Comparison of ENCODE assay signal across 14 cellular contexts in genomic region chr16:66359012-66359411, GRCh38. TPM values are rescaled to one million over a fixed set of nuclear protein-coding genes. Genes with fewer than 3 reads are reported as not detected.
DNase-seq lines count a peak whose midpoint lies in the region; ATAC-seq, FAIRE-seq and TF ChIP-seq lines count a peak whose summit lies in the region.
"Had no signal": no experiment of that assay in that cellular context is flagged by ENCODE, and none has a peak within 500 bp of the region (broad histone marks: within the 10 kb centered on the region; RNA-seq: fewer than 3 reads in every experiment).

No MANE protein-coding gene starts in this region.

- no peak for FAIRE-seq in GM12891 (lab: Jason Lieb, UNC)

- H2BK5ac ChIP-seq in IMR-90 (ENCODE audit: low read depth, low read length, poor library complexity, severe bottlenecking) = no peak overlapping the region

- H4K20me1 ChIP-seq in IMR-90 (ENCODE audit: insufficient read depth, low read length) = no peaks in the 10 kb centered on the region

- no peak overlapping the region for H3K14ac ChIP-seq in IMR-90 (replicated peaks; ENCODE audit: low read depth, low read length)

- H3K56ac ChIP-seq in IMR-90 (ENCODE audit: extremely low read depth, insufficient read depth, low read length) = no peak overlapping the region; the same call in 1 of the 2 replicates

- TF ChIP-seq POLR2A in IMR-90 (IDR thresholded peaks at IDR 0.05; ENCODE audit: low read depth, low read length) (no peak), breast epithelium (IDR thresholded peaks at IDR 0.05) (no peak), GM12891 (IDR thresholded peaks at IDR 0.05; ENCODE audit: low read depth, low read length) (no peak)

- H3K23ac ChIP-seq in IMR-90 (ENCODE audit: low read depth, low read length) = no peak overlapping the region

- no peaks in the 10 kb centered on the region for H3K9me1 ChIP-seq in IMR-90 (ENCODE audit: insufficient read depth, low read length)

- no peak overlapping the region for H2AFZ ChIP-seq in IMR-90 (replicated peaks; ENCODE audit: low read length, poor library complexity)

- TF ChIP-seq RAD21 in IMR-90 (IDR thresholded peaks at IDR 0.05; ENCODE audit: low read length) = no peak

- H3K36me3 ChIP-seq in IMR-90 (ENCODE audit: control insufficient read depth, insufficient read depth, low read length) = no peaks in the 10 kb centered on the region
- H3K36me3 ChIP-seq in breast epithelium = no peaks in the 10 kb centered on the region
- no peaks in the 10 kb centered on the region for H3K36me3 ChIP-seq in left lung

- no peak overlapping the region for H3K9ac ChIP-seq in IMR-90 (ENCODE audit: low read depth, low read length)

- no peak overlapping the region for H4K5ac ChIP-seq in IMR-90 (ENCODE audit: low read depth, low read length)

- H2BK15ac ChIP-seq in IMR-90 (ENCODE audit: low read depth, low read length) = no peak overlapping the region

- no peaks in the 10 kb centered on the region for H3K9me3 ChIP-seq in IMR-90 (ENCODE audit: control insufficient read depth, insufficient read depth, low read length)
- no peaks in the 10 kb centered on the region for H3K9me3 ChIP-seq in breast epithelium
- H3K9me3 ChIP-seq in left lung = no peaks in the 10 kb centered on the region

- in situ Hi-C loops in IMR-90 (cut with MboI; ENCODE audit: low sequenced_read_pairs) = no loop called here

- no peak for ATAC-seq in IMR-90 (ENCODE audit: low read depth)
- peak; percentile 60 for ATAC-seq in left lung
- ATAC-seq in GM18870 (IDR thresholded peaks at IDR 0.05; ENCODE audit: unreplicated experiment) = no peak
- ATAC-seq in HG02981 (IDR thresholded peaks at IDR 0.05; ENCODE audit: unreplicated experiment) = no peak
- ATAC-seq: natural killer cell had no signal

- TF ChIP-seq CTCF in AG10803 (conservative IDR thresholded peaks at IDR 0.05; ENCODE audit: low read length) (no peak), IMR-90 (conservative IDR thresholded peaks at IDR 0.05; ENCODE audit: low read depth, low read length) (no peak), breast epithelium (IDR thresholded peaks at IDR 0.05) (no peak), left lung (IDR thresholded peaks at IDR 0.05) (no peak), GM10248 (IDR thresholded peaks at IDR 0.05; ENCODE audit: control extremely low read depth, extremely low read depth, low read depth, missing control alignments) (no peak)

- no peak overlapping the region for H3K4me3 ChIP-seq in AG10803 (ENCODE audit: low read length)
- H3K4me3 ChIP-seq in IMR-90 (ENCODE audit: insufficient read depth, low read depth, low read length) = no peak overlapping the region
- no peak overlapping the region for H3K4me3 ChIP-seq in breast epithelium
- no peak overlapping the region for H3K4me3 ChIP-seq in left lung

- CTCF ChIA-PET in IMR-90 (lab: Yijun Ruan, JAX) = no interaction called here
- CTCF ChIA-PET in GM10248 (lab: Yijun Ruan, JAX) = interaction anchor here (0.6 to 9.2 kb wide), 7 partner anchors 9 to 230 kb away, joined by 3 to 134 read pairs (median 4); no protein-coding TSS in a partner anchor

- POLR2A ChIA-PET in IMR-90 (lab: Charles Lee; ENCODE audit: unreplicated experiment) = no interaction called here
- POLR2A ChIA-PET in GM10248 (lab: Yijun Ruan, JAX) = no interaction called here

- no peak overlapping the region for H3K27ac ChIP-seq in IMR-90 (ENCODE audit: insufficient read depth, low read length)
- H3K27ac ChIP-seq in breast epithelium = peak overlapping the region; percentile 40 to 74
- H3K27ac ChIP-seq in left lung = peak overlapping the region; percentile 39 to 74

- no peak overlapping the region for H4K91ac ChIP-seq in IMR-90 (ENCODE audit: insufficient read depth, low read depth, low read length)

- no TSS peak for BruUV-seq in IMR-90 (replicated peaks; lab: Mats Ljungman, UMichigan)

- H3K79me1 ChIP-seq in IMR-90 (ENCODE audit: low read depth in 1 of 2, low read length in 2 of 2) = no peaks in the 10 kb centered on the region

- no peak overlapping the region for H3K4me2 ChIP-seq in IMR-90 (ENCODE audit: low read depth, low read length)

- WGBS in IMR-90 (ENCODE audit: extremely low coverage in 2 of 2, insufficient read length in 1 of 2), 2 experiments = 74% methylated on average over 3 of the region's 10 CpGs; no CpG with 5 or more reads in 1 of the 2 experiments

- no peak overlapping the region for H2AK5ac ChIP-seq in IMR-90 (ENCODE audit: low read depth, low read length)

- DNase-seq in AG10803 (ENCODE audit: low read depth) (peak; percentile 58), IMR-90 (peak; percentile 19), breast epithelium (ENCODE audit: low spot score in 2 of 2) (no peak), left lung (no peak), GM10248 (ENCODE audit: extremely low spot score) (no peak), GM12891 (ENCODE audit: insufficient read length, low spot score) (no peak)
- DNase-seq: activated naive CD8-positive, alpha-beta T cell treated with anti-CD3 and anti-CD28 coated beads for 36 hours; natural killer cell; NCI-H2081; stimulated activated CD4-positive, alpha-beta T cell treated with anti-CD3 and anti-CD28 coated beads, Interleukin-12 subunit alpha, Interleukin-12 subunit beta, amount 100 ng/mL, for 4 hours had no signal

- H2BK120ac ChIP-seq in IMR-90 (ENCODE audit: low read depth, low read length) = no peak overlapping the region

- no peak overlapping the region for H4K8ac ChIP-seq in IMR-90 (ENCODE audit: low read depth in 2 of 2, low read length in 2 of 2)

- no peak overlapping the region for H3K18ac ChIP-seq in IMR-90 (ENCODE audit: low read depth, low read length)

- H2BK20ac ChIP-seq in IMR-90 (ENCODE audit: low read depth, low read length) = no peak overlapping the region

- dilution Hi-C loops in IMR-90 (cut with HindIII; ENCODE audit: low sequenced_read_pairs, unreplicated experiment) = no loop called here

- H3K4ac ChIP-seq in IMR-90 (ENCODE audit: low read depth, low read length) = no peak overlapping the region

- H3K4me1 ChIP-seq in IMR-90 (ENCODE audit: control insufficient read depth, insufficient read depth, low read length) (peaks cover 2% of the 10 kb centered on the region; the same call in 1 of the 2 replicates), breast epithelium (no peaks in the 10 kb centered on the region), left lung (peaks cover 9 to 33% of the 10 kb centered on the region in 2 donors)

- peaks cover 52% of the 10 kb centered on the region for H3K27me3 ChIP-seq in IMR-90 (ENCODE audit: control insufficient read depth, insufficient read depth, low read length)
- no peaks in the 10 kb centered on the region for H3K27me3 ChIP-seq in breast epithelium
- peaks cover 0 to 19% of the 10 kb centered on the region in 2 donors for H3K27me3 ChIP-seq in left lung

- no peak overlapping the region for H2AK9ac ChIP-seq in IMR-90 (replicated peaks; ENCODE audit: low read depth, low read length, poor library complexity)

- intact Hi-C loops in IMR-90 (cut with micrococcal nuclease) = no loop called here
- intact Hi-C loops in breast epithelium (cut with DNase I; ENCODE audit: low total_unique reads) = no loop called here
- intact Hi-C loops in left lung (cut with DNase I) = no loop called here

TF ChIP-seq in IMR-90, 13 proteins besides CTCF, POLR2A, EP300 and RAD21 (continues in another document):
- TF ChIP-seq ELK1 (IDR thresholded peaks at IDR 0.05; ENCODE audit: borderline replicate concordance, low read depth, low read length) (no peak), SMC3 (IDR thresholded peaks at IDR 0.05; ENCODE audit: low read depth, low read length) (no peak), MAFK (IDR thresholded peaks at IDR 0.05; ENCODE audit: low read depth, low read length) (no peak), MXI1 (IDR thresholded peaks at IDR 0.05; ENCODE audit: borderline replicate concordance, low read depth, low read length) (no peak), RFX5 (IDR thresholded peaks at IDR 0.05; ENCODE audit: low read depth, low read length) (no peak), RCOR1 (IDR thresholded peaks at IDR 0.05; ENCODE audit: insufficient replicate concordance, low read length) (no peak), CHD1 (IDR thresholded peaks at IDR 0.05; ENCODE audit: low read depth, low read length) (no peak), FOS (IDR thresholded peaks at IDR 0.05; ENCODE audit: low read depth, low read length) (no peak)

TF ChIP-seq in GM12891, 5 proteins besides CTCF, POLR2A, EP300 and RAD21:
- TF ChIP-seq PAX5 (IDR thresholded peaks at IDR 0.05; ENCODE audit: insufficient read depth, low read length, severe bottlenecking) (no peak), POU2F2 (IDR thresholded peaks at IDR 0.05; ENCODE audit: low read depth, low read length) (no peak), TAF1 (IDR thresholded peaks at IDR 0.05; ENCODE audit: low read depth, low read length) (no peak), POLR2AphosphoS5 (IDR thresholded peaks at IDR 0.05; ENCODE audit: low read depth, low read length) (no peak), SPI1 (IDR thresholded peaks at IDR 0.05; ENCODE audit: low read depth, low read length) (no peak)

RNA-seq across cellular contexts. Expression of gene CDH5, which starts 7.5 kb away (rescaled TPM):
- total RNA-seq in IMR-90 (2012; rRNA removed) = not detected in 2 replicates
- not detected in 2 replicates for polyA plus RNA-seq in IMR-90 (2012; rRNA removed)
- polyA plus RNA-seq in IMR-90 (2012; cell fraction: cytosol; rRNA removed) = not detected in 2 replicates
- 0.02 TPM in 1 of 2 replicates, not detected in the other for polyA plus RNA-seq in IMR-90 (2012; cell fraction: nucleus; rRNA removed; ENCODE audit: low replicate concordance)
- total RNA-seq in breast epithelium = 10 to 100 TPM; 19.2 to 52.8 (median 45.1) TPM
- total RNA-seq in left lung = 10 to 100 TPM; 77.2 to 86.5 TPM
- polyA plus RNA-seq in GM12891 (2012; ENCODE audit: low read depth, missing spikeins) = not detected
- total RNA-seq: activated naive CD8-positive, alpha-beta T cell treated with anti-CD3 and anti-CD28 coated beads for 36 hours; natural killer cell; OCI-LY7 had no signal
- polyA plus RNA-seq: IgD-negative memory B cell had no signal

Comparison
In these comparisons a context has a peak if more than half of its experiments do, and no peak if none do; other contexts are left out.
1. DNase-seq: peak in AG10803 (single experiment) and IMR-90 (single experiment); none in breast epithelium (0 of 2), left lung (0 of 2), GM10248 (single experiment) and GM12891 (single experiment).
2. RNA of gene CDH5, which starts 7.5 kb away (total RNA-seq): 77.2 to 86.5 TPM in left lung and 19.2 to 52.8 TPM in breast epithelium; not detected in IMR-90; every median in the first group is over 10 times any median in the second.